26 cellular contexts compared by ENCODE assay signal in genomic region chr2:99648906-99649606, GRCh38.
DNase-seq lines count a peak whose midpoint lies in the region; ATAC-seq and TF ChIP-seq lines count a peak whose summit lies in the region.
"Had no signal": no experiment of that assay in that cellular context is flagged by ENCODE, and none has a peak within 500 bp of the region (broad histone marks: within the 10 kb centered on the region; RNA-seq: fewer than 3 reads in every experiment).

No MANE protein-coding gene starts in this region.

- H3K4me3 Mint-ChIP-seq in brain (peak overlapping the region in 2 of 5 experiments; percentile 14 to 31), naive B cell (no peak overlapping the region)
- H3K4me3 Mint-ChIP-seq: activated naive CD4-positive, alpha-beta T cell treated with anti-CD3 and anti-CD28 coated beads, Interleukin-2, amount 10 ng/mL, durations not matched to agents 7 days and 5 days; T-cell had no signal

- H3K9me3 Mint-ChIP-seq in brain: peaks cover 0 to 7% (median 0%) of the 10 kb centered on the region in 5 experiments
- peaks cover 0 to 5% (median 2%) of the 10 kb centered on the region in 7 donors for H3K9me3 Mint-ChIP-seq in naive B cell
- H3K9me3 Mint-ChIP-seq: activated naive CD4-positive, alpha-beta T cell treated with anti-CD3 and anti-CD28 coated beads, Interleukin-2, amount 10 ng/mL, durations not matched to agents 7 days and 5 days had no signal

- no peak for TF ChIP-seq EP300 in gastroesophageal sphincter (IDR thresholded peaks at IDR 0.05)

- H3K27ac ChIP-seq in gastroesophageal sphincter (peak overlapping the region in 3 of 4 donors; percentile 60 to 69 (median 68)), upper lobe of right lung (peak overlapping the region; percentile 6), colonic mucosa (no peak overlapping the region)
- H3K27ac ChIP-seq: KMS-11, neutrophil, spleen had no signal

- H3K36me3 Mint-ChIP-seq in brain (peaks cover 7% of the 10 kb centered on the region), naive B cell (peaks cover 63 to 65% of the 10 kb centered on the region in 2 donors)
- H3K36me3 Mint-ChIP-seq: activated naive CD4-positive, alpha-beta T cell treated with anti-CD3 and anti-CD28 coated beads, Interleukin-2, amount 10 ng/mL, durations not matched to agents 7 days and 5 days had no signal

- intact Hi-C loops in upper lobe of right lung (cut with DNase I) (no loop called here), colonic mucosa (cut with DNase I) (no loop called here)

- peaks cover 10% of the 10 kb centered on the region for H3K27me3 Mint-ChIP-seq in brain
- H3K27me3 Mint-ChIP-seq in naive B cell: no peaks in the 10 kb centered on the region
- H3K27me3 Mint-ChIP-seq: activated naive CD4-positive, alpha-beta T cell treated with anti-CD3 and anti-CD28 coated beads, Interleukin-2, amount 10 ng/mL, durations not matched to agents 7 days and 5 days had no signal

- peak overlapping the region; percentile 50 to 88 (median 83) for H3K27ac Mint-ChIP-seq in brain
- H3K27ac Mint-ChIP-seq in naive B cell: peak overlapping the region in 4 of 6 donors; percentile 42 to 86 (median 64)
- H3K27ac Mint-ChIP-seq: activated naive CD4-positive, alpha-beta T cell treated with anti-CD3 and anti-CD28 coated beads, Interleukin-2, amount 10 ng/mL, durations not matched to agents 7 days and 5 days; T-cell had no signal

- TF ChIP-seq POLR2A in gastroesophageal sphincter (IDR thresholded peaks at IDR 0.05): no peak

- H3K9me3 ChIP-seq in gastroesophageal sphincter: no peaks in the 10 kb centered on the region
- H3K9me3 ChIP-seq in upper lobe of right lung: no peaks in the 10 kb centered on the region
- no peaks in the 10 kb centered on the region for H3K9me3 ChIP-seq in colonic mucosa
- H3K9me3 ChIP-seq: ascending aorta, esophagus squamous epithelium, HAP-1, neutrophil, spleen had no signal

- ATAC-seq in gastroesophageal sphincter (no peak), naive B cell (ENCODE audit: low read depth in 2 of 2) (no peak), upper lobe of right lung (no peak)
- ATAC-seq: GM12878, T-cell had no signal

- H3K4me3 ChIP-seq in gastroesophageal sphincter (no peak overlapping the region), upper lobe of right lung (no peak overlapping the region), colonic mucosa (no peak overlapping the region)
- H3K4me3 ChIP-seq: ascending aorta, esophagus squamous epithelium, GM12878, HAP-1, spleen had no signal

- peaks cover 56% of the 10 kb centered on the region for H3K4me1 Mint-ChIP-seq in brain
- peaks cover 3 to 21% (median 14%) of the 10 kb centered on the region in 3 donors for H3K4me1 Mint-ChIP-seq in naive B cell
- H3K4me1 Mint-ChIP-seq: activated naive CD4-positive, alpha-beta T cell treated with anti-CD3 and anti-CD28 coated beads, Interleukin-2, amount 10 ng/mL, durations not matched to agents 7 days and 5 days; T-cell had no signal

- no peak for TF ChIP-seq CTCF in brain (conservative IDR thresholded peaks at IDR 0.05)
- TF ChIP-seq CTCF in gastroesophageal sphincter (IDR thresholded peaks at IDR 0.05): no peak
- TF ChIP-seq CTCF in upper lobe of right lung (IDR thresholded peaks at IDR 0.05): no peak
- TF ChIP-seq CTCF in colonic mucosa (IDR thresholded peaks at IDR 0.05): no peak

- DNase-seq in naive B cell (no peak), upper lobe of right lung (no peak), T-helper 2 cell (no peak), OCI-M2 (lab: John Stamatoyannopoulos, UW; ENCODE audit: unreplicated experiment) (no peak), colonic mucosa (no peak), NCI-H2029 (lab: John Stamatoyannopoulos, UW) (no peak)
- DNase-seq: activated CD4-positive, alpha-beta T cell treated with anti-CD3 and anti-CD28 coated beads for 4 hours; activated naive CD4-positive, alpha-beta T cell treated with anti-CD3 and anti-CD28 coated beads, Interleukin-2, amount 10 ng/mL, durations not matched to agents 7 days and 5 days; activated T-cell treated with anti-CD3 and anti-CD28 coated beads, Interleukin-2, amount 50 U/mL, for 48 hours; DMS79 treated with DMSO at 0.1 percent for 48 hours; effector CD4-positive, alpha-beta T cell; esophagus squamous epithelium; left cardiac atrium; NCI-H1694 treated with DMSO at 0.1 percent for 48 hours; SHP77 treated with DMSO at 0.1 percent for 48 hours; spleen; stimulated activated CD4-positive, alpha-beta T cell treated with anti-CD3 and anti-CD28 coated beads, Interleukin-4, amount 100 ng/mL, for 1 hour; stimulated activated naive CD4-positive, alpha-beta T cell; T-cell had no signal

- H3K36me3 ChIP-seq in gastroesophageal sphincter (no peaks in the 10 kb centered on the region), upper lobe of right lung (no peaks in the 10 kb centered on the region), colonic mucosa (no peaks in the 10 kb centered on the region)
- H3K36me3 ChIP-seq: ascending aorta, esophagus squamous epithelium, HAP-1, neutrophil had no signal

- H3K27me3 ChIP-seq in gastroesophageal sphincter: no peaks in the 10 kb centered on the region
- no peaks in the 10 kb centered on the region for H3K27me3 ChIP-seq in upper lobe of right lung
- H3K27me3 ChIP-seq in colonic mucosa: no peaks in the 10 kb centered on the region
- H3K27me3 ChIP-seq: ascending aorta, esophagus squamous epithelium, neutrophil, spleen had no signal

- WGBS in gastroesophageal sphincter (ENCODE audit: low coverage in 1 of 2), 2 donors: 24 to 47% methylated on average over 7 to 9 of the region's 9 CpGs

- no peak overlapping the region for H3K9ac ChIP-seq in colonic mucosa (ENCODE audit: low read depth in 2 of 2, low read length in 2 of 2)
- H3K9ac ChIP-seq: KMS-11 had no signal

- H3K4me1 ChIP-seq in gastroesophageal sphincter: peaks cover 0 to 41% (median 22%) of the 10 kb centered on the region in 3 donors
- H3K4me1 ChIP-seq in upper lobe of right lung: no peaks in the 10 kb centered on the region
- no peaks in the 10 kb centered on the region for H3K4me1 ChIP-seq in colonic mucosa
- H3K4me1 ChIP-seq: HAP-1 had no signal
